1 cellular context compared by ENCODE assay signal in genomic region chr15:70503073-70503745, GRCh38.
A peak's percentile ranks its signal among the peaks of the same experiment; 100 is the strongest.
TF ChIP-seq lines count a peak whose summit lies in the region.

No MANE protein-coding gene starts in this region.

TF ChIP-seq in GM12878, 131 proteins besides CTCF, POLR2A, EP300 and RAD21 (continued from another document and continues in another):
- no peak for TF ChIP-seq IKZF2 (IDR thresholded peaks at IDR 0.05)
- TF ChIP-seq ESRRA (IDR thresholded peaks at IDR 0.05; ENCODE audit: low read length): no peak
- TF ChIP-seq HCFC1 (IDR thresholded peaks at IDR 0.05; ENCODE audit: low read length): no peak
- no peak for TF ChIP-seq BCLAF1 (IDR thresholded peaks at IDR 0.05)
- TF ChIP-seq ZNF622 (IDR thresholded peaks at IDR 0.05): no peak
- no peak for TF ChIP-seq PAX5 (IDR thresholded peaks at IDR 0.05; ENCODE audit: borderline replicate concordance, low read depth, low read length)
- TF ChIP-seq RUNX3 (IDR thresholded peaks at IDR 0.05; ENCODE audit: low read length): peak; percentile 12; the same call in 1 of the 2 replicates
- peak; percentile 72 for TF ChIP-seq MEF2B (IDR thresholded peaks at IDR 0.05; ENCODE audit: partially characterized antibody, poor library complexity, severe bottlenecking)
- no peak for TF ChIP-seq EZH2 (IDR thresholded peaks at IDR 0.05; ENCODE audit: borderline replicate concordance, control insufficient read depth, low read depth, low read length)
- no peak; the same call in 1 of the 2 replicates for TF ChIP-seq IKZF1 (conservative IDR thresholded peaks at IDR 0.05)
- TF ChIP-seq STAT3 (IDR thresholded peaks at IDR 0.05; ENCODE audit: low read depth, low read length): no peak
- TF ChIP-seq ZZZ3 (IDR thresholded peaks at IDR 0.05; ENCODE audit: control insufficient read depth, insufficient read length, low read depth): no peak
- peak; percentile 79 for TF ChIP-seq PKNOX1 (IDR thresholded peaks at IDR 0.05)
- TF ChIP-seq TCF12 (IDR thresholded peaks at IDR 0.05; ENCODE audit: low read depth, low read length): no peak
- no peak for TF ChIP-seq SKIL (IDR thresholded peaks at IDR 0.05; ENCODE audit: low read depth, poor library complexity, severe bottlenecking)
- TF ChIP-seq NFXL1 (IDR thresholded peaks at IDR 0.05; ENCODE audit: borderline replicate concordance): no peak
- TF ChIP-seq PRDM15 (CRISPR knock-in tag; IDR thresholded peaks at IDR 0.05): no peak
- TF ChIP-seq EED (IDR thresholded peaks at IDR 0.05; ENCODE audit: low read depth): no peak
- no peak for TF ChIP-seq SMC3 (IDR thresholded peaks at IDR 0.05; ENCODE audit: borderline replicate concordance, low read length)
- TF ChIP-seq RB1 (IDR thresholded peaks at IDR 0.05; ENCODE audit: borderline replicate concordance): no peak
- no peak for TF ChIP-seq REST (IDR thresholded peaks at IDR 0.05; ENCODE audit: low read depth, low read length)
- TF ChIP-seq FOXK2 (IDR thresholded peaks at IDR 0.05): 0 out of 2 replicates have a peak, but pooled peaks have one; percentile 39
- no peak for TF ChIP-seq WRNIP1 (IDR thresholded peaks at IDR 0.05; ENCODE audit: borderline replicate concordance, low read depth, low read length)
- no peak for TF ChIP-seq MTA3 (IDR thresholded peaks at IDR 0.05; ENCODE audit: borderline replicate concordance, low read length)
- no peak for TF ChIP-seq CREM (IDR thresholded peaks at IDR 0.05; ENCODE audit: low read depth)
- no peak for TF ChIP-seq PBX3 (IDR thresholded peaks at IDR 0.05; ENCODE audit: insufficient replicate concordance, low read depth, low read length)
- TF ChIP-seq NKRF (conservative IDR thresholded peaks at IDR 0.05): no peak
- no peak for TF ChIP-seq SMARCA5 (IDR thresholded peaks at IDR 0.05)
- TF ChIP-seq E4F1 (IDR thresholded peaks at IDR 0.05; ENCODE audit: borderline replicate concordance, partially characterized antibody): no peak
- no peak for TF ChIP-seq MEF2A (IDR thresholded peaks at IDR 0.05; ENCODE audit: insufficient read depth, low read depth, low read length)
- no peak for TF ChIP-seq BACH1 (IDR thresholded peaks at IDR 0.05; ENCODE audit: borderline replicate concordance)
- no peak for TF ChIP-seq CEBPZ (IDR thresholded peaks at IDR 0.05; ENCODE audit: low read depth, low read length)
